ENCODE assay signal across 13 cellular contexts in the genomic region with DNA sequence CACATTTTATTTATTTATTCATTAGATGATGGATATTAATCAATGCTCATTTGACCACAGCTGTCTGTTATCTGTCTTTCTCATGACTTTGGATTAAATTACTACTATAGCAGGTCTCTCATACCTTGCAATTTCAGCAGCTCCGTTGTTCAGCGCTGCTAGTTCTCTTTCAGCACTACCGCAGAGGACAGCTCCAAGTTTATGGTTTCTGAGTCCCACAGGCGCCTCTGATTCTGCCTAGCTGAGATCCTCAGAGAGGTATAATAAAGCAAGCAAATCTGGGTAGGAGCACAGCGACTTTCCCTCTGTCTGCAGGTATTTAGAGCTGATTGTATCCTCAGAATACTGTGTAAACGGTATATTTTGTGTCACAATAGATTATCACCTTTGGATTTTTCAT.
DNase-seq lines count a peak whose midpoint lies in the region; ATAC-seq, FAIRE-seq and TF ChIP-seq lines count a peak whose summit lies in the region.
"Had no signal": no experiment of that assay in that cellular context is flagged by ENCODE, and none has a peak within 500 bp of the region (broad histone marks: within the 10 kb centered on the region; RNA-seq: fewer than 3 reads in every experiment).

No MANE protein-coding gene starts in this region.

- POLR2A ChIA-PET in A549 (lab: Yijun Ruan, JAX): no interaction called here

- no peaks in the 10 kb centered on the region for H3K4me1 Mint-ChIP-seq in activated CD8-positive, alpha-beta memory T cell treated with anti-CD3 and anti-CD28 coated beads, Interleukin-2, amount 10 ng/mL, durations not matched to agents 7 days and 5 days
- no peaks in the 10 kb centered on the region for H3K4me1 Mint-ChIP-seq in stimulated activated memory B cell treated with anti-CD40 and anti-IgM and Interleukin-4, amounts not matched to agents 10 μg/mL and 1 μg/mL and 100 μg/mL, for 72 hours

- H3K4me3 ChIP-seq in A549: no peak overlapping the region
- H3K4me3 ChIP-seq: SJSA1, smooth muscle cell had no signal

- TF ChIP-seq EP300 in A549 (IDR thresholded peaks at IDR 0.05): no peak

- no peaks in the 10 kb centered on the region for H3K9me3 Mint-ChIP-seq in activated CD8-positive, alpha-beta memory T cell treated with anti-CD3 and anti-CD28 coated beads, Interleukin-2, amount 10 ng/mL, durations not matched to agents 7 days and 5 days (ENCODE audit: low read depth)
- peaks cover 2% of the 10 kb centered on the region for H3K9me3 Mint-ChIP-seq in stimulated activated memory B cell treated with anti-CD40 and anti-IgM and Interleukin-4, amounts not matched to agents 10 μg/mL and 1 μg/mL and 100 μg/mL, for 72 hours

- TF ChIP-seq RAD21 in A549 (conservative IDR thresholded peaks at IDR 0.05 in 1 of 2, IDR thresholded peaks at IDR 0.05 in 1 of 2): no peak

- H3K36me3 Mint-ChIP-seq in activated CD8-positive, alpha-beta memory T cell treated with anti-CD3 and anti-CD28 coated beads, Interleukin-2, amount 10 ng/mL, durations not matched to agents 7 days and 5 days: no peaks in the 10 kb centered on the region
- no peaks in the 10 kb centered on the region for H3K36me3 Mint-ChIP-seq in stimulated activated memory B cell treated with anti-CD40 and anti-IgM and Interleukin-4, amounts not matched to agents 10 μg/mL and 1 μg/mL and 100 μg/mL, for 72 hours

- no peaks in the 10 kb centered on the region for H3K27me3 Mint-ChIP-seq in activated CD8-positive, alpha-beta memory T cell treated with anti-CD3 and anti-CD28 coated beads, Interleukin-2, amount 10 ng/mL, durations not matched to agents 7 days and 5 days
- no peaks in the 10 kb centered on the region for H3K27me3 Mint-ChIP-seq in stimulated activated memory B cell treated with anti-CD40 and anti-IgM and Interleukin-4, amounts not matched to agents 10 μg/mL and 1 μg/mL and 100 μg/mL, for 72 hours

- H3K4me3 Mint-ChIP-seq in activated CD8-positive, alpha-beta memory T cell treated with anti-CD3 and anti-CD28 coated beads, Interleukin-2, amount 10 ng/mL, durations not matched to agents 7 days and 5 days: no peak overlapping the region
- no peak overlapping the region for H3K4me3 Mint-ChIP-seq in stimulated activated memory B cell treated with anti-CD40 and anti-IgM and Interleukin-4, amounts not matched to agents 10 μg/mL and 1 μg/mL and 100 μg/mL, for 72 hours

- no peak for TF ChIP-seq POLR2A in A549 (IDR thresholded peaks at IDR 0.05; ENCODE audit: low read length)

- CTCF ChIA-PET in A549 (lab: Yijun Ruan, JAX): no interaction called here
- CTCF ChIA-PET in activated CD8-positive, alpha-beta memory T cell treated with anti-CD3 and anti-CD28 coated beads, Interleukin-2, amount 10 ng/mL, durations not matched to agents 7 days and 5 days (lab: Charles Lee): no interaction called here

- no peak overlapping the region for H3K4me2 ChIP-seq in A549
- H3K4me2 ChIP-seq: smooth muscle cell had no signal

- FAIRE-seq in A549 (lab: Jason Lieb, UNC): no peak
- FAIRE-seq: GM12892 had no signal

- ATAC-seq in A549 (no peak), omental fat pad (ENCODE audit: low FRiP score) (no peak)
- ATAC-seq in activated CD8-positive, alpha-beta memory T cell treated with anti-CD3 and anti-CD28 coated beads, Interleukin-2, amount 10 ng/mL, durations not matched to agents 7 days and 5 days: no peak
- ATAC-seq in stimulated activated memory B cell treated with anti-CD40 and anti-IgM and Interleukin-4, amounts not matched to agents 10 μg/mL and 1 μg/mL and 100 μg/mL, for 72 hours: no peak

- H3K27ac Mint-ChIP-seq in activated CD8-positive, alpha-beta memory T cell treated with anti-CD3 and anti-CD28 coated beads, Interleukin-2, amount 10 ng/mL, durations not matched to agents 7 days and 5 days: no peak overlapping the region
- no peak overlapping the region for H3K27ac Mint-ChIP-seq in stimulated activated memory B cell treated with anti-CD40 and anti-IgM and Interleukin-4, amounts not matched to agents 10 μg/mL and 1 μg/mL and 100 μg/mL, for 72 hours

- DNase-seq in A549 (ENCODE audit: low read depth in 1 of 2, low spot score in 1 of 2) (no peak), H4 (ENCODE audit: low spot score) (peak; percentile 19), RKO (ENCODE audit: low spot score) (peak; percentile 51), iPS-NIHi11 (ENCODE audit: low spot score) (peak; percentile 2), omental fat pad (ENCODE audit: low spot score) (no peak), globus pallidus (ENCODE audit: low spot score) (no peak)
- no peak for DNase-seq in activated CD8-positive, alpha-beta memory T cell treated with anti-CD3 and anti-CD28 coated beads, Interleukin-2, amount 10 ng/mL, durations not matched to agents 7 days and 5 days
- DNase-seq: caudate nucleus had no signal

- WGBS in A549 (ENCODE audit: missing lambda C conversion rate): 13% methylated on average over 6 of the region's 6 CpGs

- no peak overlapping the region for H3K27ac ChIP-seq in A549
- H3K27ac ChIP-seq: C4-2B, SJSA1 had no signal

- no peaks in the 10 kb centered on the region for H3K4me1 ChIP-seq in A549
- H3K4me1 ChIP-seq: SJSA1 had no signal

- no peaks in the 10 kb centered on the region for H3K9me3 ChIP-seq in A549
- H3K9me3 ChIP-seq: SJSA1 had no signal

- TF ChIP-seq CTCF in A549 (IDR thresholded peaks at IDR 0.05): no peak
- TF ChIP-seq CTCF in omental fat pad (IDR thresholded peaks at IDR 0.05): no peak

TF ChIP-seq in A549, 52 proteins besides CTCF, POLR2A, EP300 and RAD21:
- no peak for TF ChIP-seq ZFP36 (IDR thresholded peaks at IDR 0.05; ENCODE audit: borderline replicate concordance, partially characterized antibody)
- TF ChIP-seq, protein P1, sequence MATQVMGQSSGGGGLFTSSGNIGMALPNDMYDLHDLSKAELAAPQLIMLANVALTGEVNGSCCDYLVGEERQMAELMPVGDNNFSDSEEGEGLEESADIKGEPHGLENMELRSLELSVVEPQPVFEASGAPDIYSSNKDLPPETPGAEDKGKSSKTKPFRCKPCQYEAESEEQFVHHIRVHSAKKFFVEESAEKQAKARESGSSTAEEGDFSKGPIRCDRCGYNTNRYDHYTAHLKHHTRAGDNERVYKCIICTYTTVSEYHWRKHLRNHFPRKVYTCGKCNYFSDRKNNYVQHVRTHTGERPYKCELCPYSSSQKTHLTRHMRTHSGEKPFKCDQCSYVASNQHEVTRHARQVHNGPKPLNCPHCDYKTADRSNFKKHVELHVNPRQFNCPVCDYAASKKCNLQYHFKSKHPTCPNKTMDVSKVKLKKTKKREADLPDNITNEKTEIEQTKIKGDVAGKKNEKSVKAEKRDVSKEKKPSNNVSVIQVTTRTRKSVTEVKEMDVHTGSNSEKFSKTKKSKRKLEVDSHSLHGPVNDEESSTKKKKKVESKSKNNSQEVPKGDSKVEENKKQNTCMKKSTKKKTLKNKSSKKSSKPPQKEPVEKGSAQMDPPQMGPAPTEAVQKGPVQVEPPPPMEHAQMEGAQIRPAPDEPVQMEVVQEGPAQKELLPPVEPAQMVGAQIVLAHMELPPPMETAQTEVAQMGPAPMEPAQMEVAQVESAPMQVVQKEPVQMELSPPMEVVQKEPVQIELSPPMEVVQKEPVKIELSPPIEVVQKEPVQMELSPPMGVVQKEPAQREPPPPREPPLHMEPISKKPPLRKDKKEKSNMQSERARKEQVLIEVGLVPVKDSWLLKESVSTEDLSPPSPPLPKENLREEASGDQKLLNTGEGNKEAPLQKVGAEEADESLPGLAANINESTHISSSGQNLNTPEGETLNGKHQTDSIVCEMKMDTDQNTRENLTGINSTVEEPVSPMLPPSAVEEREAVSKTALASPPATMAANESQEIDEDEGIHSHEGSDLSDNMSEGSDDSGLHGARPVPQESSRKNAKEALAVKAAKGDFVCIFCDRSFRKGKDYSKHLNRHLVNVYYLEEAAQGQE (IDR thresholded peaks at IDR 0.05): peak; percentile 79

Comparison
In these comparisons a context has a peak if more than half of its experiments do, and no peak if none do; other contexts are left out.
1. DNase-seq: peak in H4 (single experiment), RKO (single experiment) and iPS-NIHi11 (single experiment); none in A549 (0 of 2), omental fat pad (single experiment), globus pallidus (single experiment) and activated CD8-positive, alpha-beta memory T cell treated with anti-CD3 and anti-CD28 coated beads, Interleukin-2, amount 10 ng/mL, durations not matched to agents 7 days and 5 days (single experiment).